Comparison of ENCODE assay signal across 22 cellular contexts in genomic region chr2:70420740-70421139, GRCh38.
"Had no signal": no experiment of that assay in that cellular context is flagged by ENCODE, and none has a peak within 500 bp of the region (broad histone marks: within the 10 kb centered on the region; RNA-seq: fewer than 3 reads in every experiment).

No MANE protein-coding gene starts in this region.

- H3K27ac ChIP-seq: coronary artery, neutrophil, pancreas, tibial artery had no signal

- H3K27me3 ChIP-seq: pancreas had no signal

- H3K4me3 Mint-ChIP-seq: memory B cell; mesothelial cell of epicardium; naive B cell; natural killer cell treated with Interleukin-12 subunit alpha and Interleukin-12 subunit beta and Interleukin-15 and Interleukin-18, amount 100 ng/mL, for 72 hours; stimulated activated naive CD8-positive, alpha-beta T cell treated with anti-CD3 and anti-CD28 coated beads, Interleukin-15, amount 100 ng/mL, for 72 hours; type B pancreatic cell had no signal

- H3K36me3 ChIP-seq: neutrophil, pancreas, tibial artery had no signal

- H3K4me3 ChIP-seq: coronary artery, lung, mucosa of descending colon, pancreas, smooth muscle cell, tibial artery had no signal

- ATAC-seq: left ventricle myocardium superior; mucosa of descending colon; natural killer cell treated with Interleukin-12 subunit alpha and Interleukin-12 subunit beta and Interleukin-15 and Interleukin-18, amount 100 ng/mL, for 72 hours; pancreas; sciatic nerve; stimulated activated naive CD8-positive, alpha-beta T cell treated with anti-CD3 and anti-CD28 coated beads, Interleukin-15, amount 100 ng/mL, for 72 hours had no signal

- H3K4me1 Mint-ChIP-seq: memory B cell; mesothelial cell of epicardium; naive B cell; stimulated activated naive CD8-positive, alpha-beta T cell treated with anti-CD3 and anti-CD28 coated beads, Interleukin-15, amount 100 ng/mL, for 72 hours had no signal

- H3K9me3 Mint-ChIP-seq: memory B cell; mesothelial cell of epicardium; natural killer cell treated with Interleukin-12 subunit alpha and Interleukin-12 subunit beta and Interleukin-15 and Interleukin-18, amount 100 ng/mL, for 72 hours; stimulated activated naive CD8-positive, alpha-beta T cell treated with anti-CD3 and anti-CD28 coated beads, Interleukin-15, amount 100 ng/mL, for 72 hours; type B pancreatic cell had no signal

- H3K4me2 ChIP-seq: smooth muscle cell had no signal

- H3K27ac Mint-ChIP-seq: memory B cell; mesothelial cell of epicardium; naive B cell; natural killer cell treated with Interleukin-12 subunit alpha and Interleukin-12 subunit beta and Interleukin-15 and Interleukin-18, amount 100 ng/mL, for 72 hours; progenitor cell of endocrine pancreas; stimulated activated naive CD8-positive, alpha-beta T cell treated with anti-CD3 and anti-CD28 coated beads, Interleukin-15, amount 100 ng/mL, for 72 hours had no signal

- H3K4me1 ChIP-seq: pancreas, tibial artery had no signal

- H3K36me3 Mint-ChIP-seq: memory B cell; mesothelial cell of epicardium; naive B cell; natural killer cell treated with Interleukin-12 subunit alpha and Interleukin-12 subunit beta and Interleukin-15 and Interleukin-18, amount 100 ng/mL, for 72 hours; type B pancreatic cell had no signal

- H3K9me3 ChIP-seq: mucosa of descending colon, neutrophil, pancreas, tibial artery had no signal

- H3K27me3 Mint-ChIP-seq: stimulated activated naive CD8-positive, alpha-beta T cell treated with anti-CD3 and anti-CD28 coated beads, Interleukin-15, amount 100 ng/mL, for 72 hours had no signal

- DNase-seq: erythroblast; left ventricle myocardium superior; mucosa of descending colon; naive B cell; pancreas; stimulated activated CD4-positive, alpha-beta T cell treated with anti-CD3 and anti-CD28 coated beads, Interleukin-12 subunit alpha, Interleukin-12 subunit beta, amount 100 ng/mL, for 4 hours; stimulated activated CD4-positive, alpha-beta T cell treated with anti-CD3 and anti-CD28 coated beads, Interleukin-1b, Interleukin-23, amount 100 ng/mL, for 48 hours; stimulated activated CD4-positive, alpha-beta T cell treated with anti-CD3 and anti-CD28 coated beads, Interleukin-4, amount 100 ng/mL, for 1 hour; stimulated activated CD8-positive, alpha-beta memory T cell treated with anti-CD3 and anti-CD28 coated beads, Interleukin-4, amount 100 ng/mL, for 48 hours; stimulated activated naive CD4-positive, alpha-beta T cell; stimulated activated naive CD8-positive, alpha-beta T cell treated with anti-CD3 and anti-CD28 coated beads, Interleukin-15, amount 100 ng/mL, for 72 hours; tibial artery had no signal
